Comparison of ENCODE assay signal across 19 cellular contexts in the genomic region with DNA sequence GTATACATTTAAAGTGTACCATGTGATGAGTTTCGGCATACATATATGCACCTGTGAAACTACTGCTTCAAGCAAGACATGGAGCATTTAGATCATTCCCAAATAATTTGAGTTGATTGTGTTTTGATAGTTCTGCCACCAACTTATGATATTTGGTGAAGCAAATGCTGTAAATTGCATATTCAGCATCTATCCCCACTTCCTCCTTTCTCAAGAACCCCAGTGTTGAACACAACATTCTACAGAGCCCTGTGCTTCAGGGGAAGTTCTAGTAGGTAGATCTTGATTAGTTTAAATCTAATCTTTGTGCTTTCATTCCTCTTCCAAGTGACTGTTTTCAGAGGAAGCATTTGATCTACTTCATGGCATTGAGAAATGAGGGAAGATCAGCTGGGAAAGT. TPM values are rescaled to one million over a fixed set of nuclear protein-coding genes. Genes with fewer than 3 reads are reported as not detected.
DNase-seq lines count a peak whose midpoint lies in the region; ATAC-seq, FAIRE-seq and TF ChIP-seq lines count a peak whose summit lies in the region.
"Had no signal": no experiment of that assay in that cellular context is flagged by ENCODE, and none has a peak within 500 bp of the region (broad histone marks: within the 10 kb centered on the region; RNA-seq: fewer than 3 reads in every experiment).

No MANE protein-coding gene starts in this region.

- no peak for FAIRE-seq in GM12892 (lab: Jason Lieb, UNC)
- FAIRE-seq: HepG2 had no signal

- ATAC-seq in upper lobe of right lung, result peak; percentile 55
- ATAC-seq: HepG2, PC-3, SK-N-SH treated with all-trans-retinoic acid at 6 μM for 48 hours had no signal

- H3K9me3 ChIP-seq in upper lobe of right lung (no peaks in the 10 kb centered on the region), spleen (no peaks in the 10 kb centered on the region)

- H3K4me3 ChIP-seq in upper lobe of right lung (no peak overlapping the region), spleen (no peak overlapping the region)

- TF ChIP-seq CTCF in upper lobe of right lung (IDR thresholded peaks at IDR 0.05) (no peak), spleen (IDR thresholded peaks at IDR 0.05 in 8 of 11, conservative IDR thresholded peaks at IDR 0.05 in 3 of 11) (no peak)

- TF ChIP-seq POLR2A in GM12892 (IDR thresholded peaks at IDR 0.05; ENCODE audit: low read depth, low read length) (no peak), spleen (IDR thresholded peaks at IDR 0.05) (no peak)

- intact Hi-C loops in upper lobe of right lung (cut with DNase I) (no loop called here), spleen (cut with DNase I; ENCODE audit: low total_unique reads) (loop anchor here (10.0 kb wide), 1 partner anchor 775 kb away; no protein-coding TSS in a partner anchor)

- H3K36me3 ChIP-seq in upper lobe of right lung, result no peaks in the 10 kb centered on the region
- no peaks in the 10 kb centered on the region for H3K36me3 ChIP-seq in spleen

- H3K27me3 ChIP-seq in upper lobe of right lung (no peaks in the 10 kb centered on the region), spleen (replicated peaks in 1 of 7) (peaks cover 0 to 15% (median 0%) of the 10 kb centered on the region in 7 donors)

- H3K4me1 ChIP-seq in upper lobe of right lung (no peaks in the 10 kb centered on the region), spleen (peaks cover 0 to 1% (median 0%) of the 10 kb centered on the region in 6 donors)

- DNase-seq in KBM-7 (peak; percentile 31), MV-4-11 (lab: John Stamatoyannopoulos, UW) (peak; percentile 52), RPMI8226 (peak; percentile 58), upper lobe of right lung (no peak), GM12892 (ENCODE audit: insufficient read length) (no peak), spleen (no peak)
- DNase-seq in effector CD8-positive, alpha-beta T cell (lab: John Stamatoyannopoulos, UW), result no peak
- DNase-seq: CD8-positive, alpha-beta memory T cell; HFFc6; NCI-H1417; NCI-H1930; NCI-H2171; PC-3 had no signal

- H3K27ac ChIP-seq in upper lobe of right lung (no peak overlapping the region), spleen (no peak overlapping the region)

- 90 to 98% (median 95%) methylated on average over 1 of the region's 1 CpG for WGBS in spleen, 5 donors

- in situ Hi-C loops in KBM-7 (cut with MboI; ENCODE audit: low pct_unique_long_range_greater_than_20kb, low sequenced_read_pairs), result no loop called here

RNA-seq across cellular contexts. Expression of a gene that starts 5.4 kb away (rescaled TPM):
- 73.3 TPM for total RNA-seq in upper lobe of right lung
- polyA plus RNA-seq in GM12892 (2012; ENCODE audit: missing spikeins), result 0.66 TPM
- total RNA-seq in spleen, result 10 to 100 TPM in 4 of 7 donors, 1 to 10 TPM in 3; 6.9 to 23.9 (median 11.8) TPM
- 1 to 10 TPM in 1 of 3 donors, under 1 TPM in 2; 0.37 to 1.2 (median 0.44) TPM for polyA plus RNA-seq in spleen
- total RNA-seq: CD8-positive, alpha-beta memory T cell; HepG2; T-helper 2 cell treated with Interferon-gamma antibody and Interleukin-4, amounts not matched to agents 100 ng/mL and 5 ng/mL, for 36 hours had no signal
- polyA plus RNA-seq: CD8-positive, alpha-beta memory T cell had no signal

RNA-seq across cellular contexts. Expression of a gene that starts 8.7 kb away (rescaled TPM):
- total RNA-seq in upper lobe of right lung (0.64 TPM), spleen (under 1 TPM in 5 of 7 donors, not detected in 2; 0.10 to 0.24 (median 0.20) TPM)
- not detected for polyA plus RNA-seq in GM12892 (2012; ENCODE audit: missing spikeins)
- polyA plus RNA-seq in spleen, result under 1 TPM in 1 of 3 donors, not detected in 2; 0.02 TPM
- total RNA-seq: CD8-positive, alpha-beta memory T cell; Daoy; H4; HepG2; NCI-H460; PC-3; T-helper 2 cell treated with Interferon-gamma antibody and Interleukin-4, amounts not matched to agents 100 ng/mL and 5 ng/mL, for 36 hours had no signal
- polyA plus RNA-seq: CD8-positive, alpha-beta memory T cell; HepG2 had no signal

Comparison
In these comparisons a context has a peak if more than half of its experiments do, and no peak if none do; other contexts are left out.
1. DNase-seq: peak in KBM-7 (single experiment), MV-4-11 (single experiment) and RPMI8226 (single experiment); none in upper lobe of right lung (single experiment), GM12892 (single experiment), effector CD8-positive, alpha-beta T cell (single experiment) and spleen (single experiment).